ENCODE assay signal across 1 cellular context in genomic region chr15:90059208-90059985, GRCh38.
A peak's percentile ranks its signal among the peaks of the same experiment; 100 is the strongest.
TF ChIP-seq lines count a peak whose summit lies in the region.

No MANE protein-coding gene starts in this region.

TF ChIP-seq in K562, 482 proteins besides CTCF, POLR2A, EP300 and RAD21 (continued from another document and continues in another):
- TF ChIP-seq ZFP91 (CRISPR knock-in tag; IDR thresholded peaks at IDR 0.05) = no peak
- TF ChIP-seq ZNF165 (CRISPR knock-in tag; IDR thresholded peaks at IDR 0.05; ENCODE audit: borderline replicate concordance) = no peak
- TF ChIP-seq CHD7 (IDR thresholded peaks at IDR 0.05; ENCODE audit: low read depth, low read length) = no peak
- no peak for TF ChIP-seq ZNF184 (CRISPR knock-in tag; IDR thresholded peaks at IDR 0.05)
- TF ChIP-seq GABPA (tag; conservative IDR thresholded peaks at IDR 0.05; ENCODE audit: low read depth) = peak; percentile 48
- no peak for TF ChIP-seq BRF1 (IDR thresholded peaks at IDR 0.05; ENCODE audit: borderline replicate concordance, extremely low read depth, insufficient read length)
- TF ChIP-seq ZNF232 (CRISPR knock-in tag; IDR thresholded peaks at IDR 0.05) = no peak
- no peak for TF ChIP-seq GABPB2 (CRISPR knock-in tag; conservative IDR thresholded peaks at IDR 0.05)
- no peak for TF ChIP-seq ZNF384 (IDR thresholded peaks at IDR 0.05; ENCODE audit: low read depth, low read length)
- TF ChIP-seq FOXM1 (IDR thresholded peaks at IDR 0.05; ENCODE audit: low read depth) = no peak
- TF ChIP-seq FOXM1 (CRISPR knock-in tag; IDR thresholded peaks at IDR 0.05; ENCODE audit: low read depth) = no peak
- peak; percentile 86 to 94 for TF ChIP-seq ETV6 (IDR thresholded peaks at IDR 0.05; ENCODE audit: borderline replicate concordance in 1 of 2, low read depth in 2 of 2, low read length in 1 of 2)
- no peak for TF ChIP-seq ETV6 (CRISPR knock-in tag; IDR thresholded peaks at IDR 0.05; ENCODE audit: borderline replicate concordance)
- TF ChIP-seq PHB2 (IDR thresholded peaks at IDR 0.05; ENCODE audit: low read depth) = no peak
- no peak for TF ChIP-seq ZNF76 (CRISPR knock-in tag; IDR thresholded peaks at IDR 0.05; ENCODE audit: borderline replicate concordance)
- 0 out of 2 replicates have a peak, but pooled peaks have one; percentile 22 for TF ChIP-seq ZKSCAN1 (IDR thresholded peaks at IDR 0.05; ENCODE audit: low read depth, low read length)
- no peak for TF ChIP-seq DLX4 (CRISPR knock-in tag; IDR thresholded peaks at IDR 0.05)
- TF ChIP-seq ZNF12 (CRISPR knock-in tag; IDR thresholded peaks at IDR 0.05) = 0 out of 2 replicates have a peak, but pooled peaks have one; percentile 21
- TF ChIP-seq CEBPZ (IDR thresholded peaks at IDR 0.05; ENCODE audit: borderline replicate concordance, low read depth, low read length) = no peak
- TF ChIP-seq ZSCAN29 (IDR thresholded peaks at IDR 0.05) = no peak
- TF ChIP-seq MECOM (CRISPR knock-in tag; IDR thresholded peaks at IDR 0.05) = no peak
- TF ChIP-seq SMAD4 (CRISPR knock-in tag; conservative IDR thresholded peaks at IDR 0.05) = peak; percentile 80
- TF ChIP-seq SOX6 (IDR thresholded peaks at IDR 0.05) = peak; percentile 61; the same call in 1 of the 2 replicates
- TF ChIP-seq ARID1B (IDR thresholded peaks at IDR 0.05) = peak; percentile 51
- TF ChIP-seq KLF1 (tag; IDR thresholded peaks at IDR 0.05) = no peak
- no peak for TF ChIP-seq ZNF133 (CRISPR knock-in tag; IDR thresholded peaks at IDR 0.05)
- TF ChIP-seq ZNF507 (tag; conservative IDR thresholded peaks at IDR 0.05) = no peak
- no peak for TF ChIP-seq ZNF668 (CRISPR knock-in tag; IDR thresholded peaks at IDR 0.05)
- TF ChIP-seq VEZF1 (CRISPR knock-in tag; IDR thresholded peaks at IDR 0.05) = peak; percentile 76
- TF ChIP-seq ZNF699 (CRISPR knock-in tag; IDR thresholded peaks at IDR 0.05; ENCODE audit: insufficient replicate concordance) = no peak
- peak; percentile 89 for TF ChIP-seq L3MBTL2 (IDR thresholded peaks at IDR 0.05)
- no peak; a peak in 1 of 4 replicates for TF ChIP-seq NONO (IDR thresholded peaks at IDR 0.05; ENCODE audit: low read depth in 2 of 2, low read length in 1 of 2)
- no peak for TF ChIP-seq HMG20B (CRISPR knock-in tag; IDR thresholded peaks at IDR 0.05)
- no peak for TF ChIP-seq RAD51 (IDR thresholded peaks at IDR 0.05; ENCODE audit: borderline replicate concordance, low read depth)
- TF ChIP-seq RFX7 (CRISPR knock-in tag; IDR thresholded peaks at IDR 0.05) = no peak
- no peak for TF ChIP-seq SLC30A9 (CRISPR knock-in tag; IDR thresholded peaks at IDR 0.05)
- no peak for TF ChIP-seq ELK1 (CRISPR knock-in tag; IDR thresholded peaks at IDR 0.05)
- TF ChIP-seq KLF16 (IDR thresholded peaks at IDR 0.05) = no peak
- TF ChIP-seq MBD1 (CRISPR knock-in tag; IDR thresholded peaks at IDR 0.05) = no peak
